Comparison of ENCODE assay signal across 15 cellular contexts in genomic region chr1:29875557-29876028, GRCh38.
DNase-seq lines count a peak whose midpoint lies in the region; ATAC-seq, FAIRE-seq and TF ChIP-seq lines count a peak whose summit lies in the region.
"Had no signal": no experiment of that assay in that cellular context is flagged by ENCODE, and none has a peak within 500 bp of the region (broad histone marks: within the 10 kb centered on the region; RNA-seq: fewer than 3 reads in every experiment).

No MANE protein-coding gene starts in this region.

- FAIRE-seq in HepG2 (lab: Jason Lieb, UNC) (no peak), endothelial cell of umbilical vein (lab: Jason Lieb, UNC) (peak; percentile 87)
- FAIRE-seq: pancreas had no signal

- TF ChIP-seq RAD21 in liver (IDR thresholded peaks at IDR 0.05), result no peak
- no peak for TF ChIP-seq RAD21 in HepG2 (CRISPR knock-in tag; IDR thresholded peaks at IDR 0.05)

- WGBS in liver, result 44% methylated on average over 2 of the region's 2 CpGs
- WGBS in HepG2 (ENCODE audit: low lambda C conversion rate), result 2% methylated on average over 2 of the region's 2 CpGs

- TF ChIP-seq CTCF in liver (IDR thresholded peaks at IDR 0.05; ENCODE audit: low read depth, low read length, missing input control) (no peak), HepG2 (CRISPR knock-in tag; IDR thresholded peaks at IDR 0.05) (no peak), endothelial cell of umbilical vein (IDR thresholded peaks at IDR 0.05; ENCODE audit: extremely low read depth in 1 of 2, insufficient read depth in 1 of 2, low read depth in 1 of 2, low read length in 2 of 2) (no peak), MM.1S (IDR thresholded peaks at IDR 0.05; ENCODE audit: low read length) (no peak)

- no peaks in the 10 kb centered on the region for H3K4me1 ChIP-seq in liver (ENCODE audit: control insufficient read depth in 4 of 4, insufficient read depth in 4 of 4, low read length in 3 of 4)
- H3K4me1 ChIP-seq in HepG2 (ENCODE audit: insufficient read depth, low read length), result no peaks in the 10 kb centered on the region
- no peaks in the 10 kb centered on the region for H3K4me1 ChIP-seq in endothelial cell of umbilical vein (ENCODE audit: control insufficient read depth, extremely low read depth, insufficient read depth, low read length)
- H3K4me1 ChIP-seq in MM.1S (ENCODE audit: low read length), result no peaks in the 10 kb centered on the region
- H3K4me1 ChIP-seq: pancreas had no signal

- H3K36me3 ChIP-seq in liver (ENCODE audit: control insufficient read depth in 4 of 4, insufficient read depth in 3 of 4, low read depth in 1 of 4, low read length in 3 of 4) (no peaks in the 10 kb centered on the region), HepG2 (replicated peaks in 1 of 2; ENCODE audit: control insufficient read depth in 1 of 2, insufficient read depth in 2 of 2, low read length in 2 of 2) (no peaks in the 10 kb centered on the region), endothelial cell of umbilical vein (ENCODE audit: control insufficient read depth in 2 of 2, extremely low read depth in 1 of 2, insufficient read depth in 2 of 2, low read length in 2 of 2) (no peaks in the 10 kb centered on the region), MM.1S (replicated peaks; ENCODE audit: insufficient read depth, low read length) (no peaks in the 10 kb centered on the region)
- H3K36me3 ChIP-seq: pancreas had no signal

- no peak overlapping the region for H3K4me2 ChIP-seq in HepG2 (ENCODE audit: low read depth, low read length)
- no peak overlapping the region for H3K4me2 ChIP-seq in endothelial cell of umbilical vein (ENCODE audit: insufficient read depth, low read length)
- H3K4me2 ChIP-seq in MM.1S (ENCODE audit: low read depth, low read length), result no peak overlapping the region

- H3F3A ChIP-seq in MM.1S (ENCODE audit: insufficient read depth, low read length), result no peaks in the 10 kb centered on the region

- in situ Hi-C loops in HepG2 (cut with HindIII; ENCODE audit: extremely low pct_ligation_motif_present, low pct_unique_long_range_greater_than_20kb), result no loop called here

- DNase-seq in HepG2 (ENCODE audit: low spot score), result no peak
- DNase-seq in NCI-H345 (lab: John Stamatoyannopoulos, UW), result peak; percentile 94
- DNase-seq in endothelial cell of umbilical vein (ENCODE audit: low read depth, low spot score), result peak; percentile 44
- DNase-seq in stimulated activated CD4-positive, alpha-beta T cell treated with anti-CD3 and anti-CD28 coated beads, Interleukin-2, amount 100 ng/mL, for 24 hours, result no peak
- DNase-seq in activated effector memory CD4-positive, alpha-beta T cell treated with Interleukin-2 at 50 U/mL for 16 hours, result no peak
- DNase-seq in MM.1S, result no peak
- DNase-seq: activated CD4-positive, alpha-beta T cell treated with anti-CD3 and anti-CD28 coated beads, Interleukin-2, amount 50 U/mL, for 1 hour; AML-193; IMR-90; mucosa of descending colon; pancreas; stimulated activated naive B cell treated with anti-CD40 and anti-IgM and Interleukin-4, amounts not matched to agents 10 μg/mL and 1 μg/mL and 100 μg/mL, for 72 hours; T-helper 1 cell had no signal

- no peaks in the 10 kb centered on the region for H3K9me1 ChIP-seq in endothelial cell of umbilical vein (replicated peaks; ENCODE audit: control insufficient read depth, extremely low read depth, insufficient read depth, low read length)

- H3K9me2 ChIP-seq in MM.1S (replicated peaks; ENCODE audit: insufficient read depth, low read length), result no peaks in the 10 kb centered on the region

- H2AFZ ChIP-seq in HepG2 (ENCODE audit: low read length) (no peak overlapping the region), endothelial cell of umbilical vein (ENCODE audit: low read depth, low read length) (no peak overlapping the region), MM.1S (ENCODE audit: low read length) (no peak overlapping the region)

- CTCF ChIA-PET in HepG2 (lab: Yijun Ruan, JAX; ENCODE audit: low intra/inter-chr PET ratio, low total read pairs) (no interaction called here), endothelial cell of umbilical vein (lab: Charles Lee) (no interaction called here)

- H3K9ac ChIP-seq in liver (ENCODE audit: low read depth in 1 of 2, low read length in 2 of 2), result no peak overlapping the region
- no peak overlapping the region for H3K9ac ChIP-seq in HepG2 (ENCODE audit: insufficient read depth, low read depth, low read length)
- no peak overlapping the region for H3K9ac ChIP-seq in endothelial cell of umbilical vein (replicated peaks; ENCODE audit: extremely low read depth, insufficient read depth, low read length)
- no peak overlapping the region for H3K9ac ChIP-seq in MM.1S (ENCODE audit: low read length)

- H3K9me3 ChIP-seq in liver (ENCODE audit: control insufficient read depth in 4 of 4, low read length in 3 of 4) (no peaks in the 10 kb centered on the region), HepG2 (ENCODE audit: low read length) (no peaks in the 10 kb centered on the region), endothelial cell of umbilical vein (replicated peaks; ENCODE audit: control insufficient read depth, insufficient read depth, low read length) (no peaks in the 10 kb centered on the region), MM.1S (replicated peaks; ENCODE audit: insufficient read depth, low read length) (no peaks in the 10 kb centered on the region)
- H3K9me3 ChIP-seq: mucosa of descending colon, pancreas had no signal

- intact Hi-C loops in HepG2 (cut with micrococcal nuclease; ENCODE audit: unreplicated experiment) (no loop called here), endothelial cell of umbilical vein (cut with micrococcal nuclease) (no loop called here)

- H3K4me3 ChIP-seq in liver (ENCODE audit: low read depth in 1 of 3, low read length in 3 of 3) (no peak overlapping the region), HepG2 (replicated peaks in 1 of 3; ENCODE audit: insufficient read depth in 1 of 3, low read depth in 2 of 3, low read length in 3 of 3) (no peak overlapping the region), endothelial cell of umbilical vein (replicated peaks in 1 of 3; ENCODE audit: insufficient read depth in 1 of 3, low read depth in 1 of 3, low read length in 3 of 3) (no peak overlapping the region), MM.1S (ENCODE audit: low read length) (no peak overlapping the region)
- H3K4me3 ChIP-seq: mucosa of descending colon, pancreas had no signal

- no peaks in the 10 kb centered on the region for H4K20me1 ChIP-seq in HepG2 (ENCODE audit: insufficient read depth, low read length)
- no peaks in the 10 kb centered on the region for H4K20me1 ChIP-seq in endothelial cell of umbilical vein (replicated peaks; ENCODE audit: control insufficient read depth, extremely low read depth, insufficient read depth, low read length)
- H4K20me1 ChIP-seq in MM.1S (ENCODE audit: insufficient read depth, low read length), result no peaks in the 10 kb centered on the region

- dilution Hi-C loops in endothelial cell of umbilical vein (cut with MboI; ENCODE audit: extremely low pct_ligation_motif_present, low sequenced_read_pairs), result no loop called here

- H3K79me2 ChIP-seq in HepG2 (ENCODE audit: insufficient read depth, low read length), result no peaks in the 10 kb centered on the region
- H3K79me2 ChIP-seq in endothelial cell of umbilical vein (ENCODE audit: control insufficient read depth, insufficient read depth, low read length), result no peaks in the 10 kb centered on the region
- no peaks in the 10 kb centered on the region for H3K79me2 ChIP-seq in MM.1S (ENCODE audit: low read length)

- H3K27ac ChIP-seq in liver (ENCODE audit: low read depth in 1 of 2, low read length in 2 of 2), result no peak overlapping the region
- no peak overlapping the region for H3K27ac ChIP-seq in HepG2 (ENCODE audit: extremely low read length, insufficient read depth, low read length)
- no peak overlapping the region for H3K27ac ChIP-seq in endothelial cell of umbilical vein (ENCODE audit: insufficient read depth, low read depth, low read length)
- no peak overlapping the region for H3K27ac ChIP-seq in MM.1S (ENCODE audit: low read length)
- H3K27ac ChIP-seq: pancreas had no signal

- no peak for TF ChIP-seq EP300 in HepG2 (IDR thresholded peaks at IDR 0.05; ENCODE audit: low read depth in 2 of 2, low read length in 2 of 2)
- TF ChIP-seq EP300 in HepG2 (CRISPR knock-in tag; IDR thresholded peaks at IDR 0.05; ENCODE audit: borderline replicate concordance), result no peak

- POLR2A ChIA-PET in HepG2 (lab: Yijun Ruan, JAX) (no interaction called here), endothelial cell of umbilical vein (lab: Charles Lee) (no interaction called here)

- BruUV-seq in HepG2 (replicated peaks; lab: Mats Ljungman, UMichigan), result no TSS peak
- BruUV-seq in endothelial cell of umbilical vein (replicated peaks; lab: Mats Ljungman, UMichigan), result no TSS peak

- ATAC-seq in HepG2 (no peak), HG03159 (IDR thresholded peaks at IDR 0.05; ENCODE audit: unreplicated experiment) (no peak)
- ATAC-seq: mucosa of descending colon; pancreas; stimulated activated naive B cell treated with anti-CD40 and anti-IgM and Interleukin-4, amounts not matched to agents 10 μg/mL and 1 μg/mL and 100 μg/mL, for 72 hours had no signal

- peaks cover 0 to 3% (median 0%) of the 10 kb centered on the region in 4 donors for H3K27me3 ChIP-seq in liver (ENCODE audit: control insufficient read depth in 4 of 4, insufficient read depth in 4 of 4, low read length in 3 of 4)
- H3K27me3 ChIP-seq in HepG2 (ENCODE audit: control insufficient read depth in 1 of 2, insufficient read depth in 2 of 2, low read length in 2 of 2), result peaks cover 0 to 7% of the 10 kb centered on the region in 2 experiments; a peak in 3 of 5 replicates
- no peaks in the 10 kb centered on the region for H3K27me3 ChIP-seq in endothelial cell of umbilical vein (ENCODE audit: control insufficient read depth in 2 of 2, insufficient read depth in 2 of 2, low read length in 2 of 2)
- H3K27me3 ChIP-seq in MM.1S (replicated peaks; ENCODE audit: insufficient read depth, low read length), result peaks cover 93% of the 10 kb centered on the region
- H3K27me3 ChIP-seq: pancreas had no signal

- TF ChIP-seq POLR2A in HepG2 (IDR thresholded peaks at IDR 0.05; ENCODE audit: insufficient read depth in 1 of 2, low read depth in 2 of 2, low read length in 2 of 2) (no peak), endothelial cell of umbilical vein (IDR thresholded peaks at IDR 0.05; ENCODE audit: low read depth, low read length) (no peak)

TF ChIP-seq in liver, 16 proteins besides CTCF, POLR2A, EP300 and RAD21 (continues in another document):
- TF ChIP-seq FOXA2 (IDR thresholded peaks at IDR 0.05), result no peak
- TF ChIP-seq GABPA (IDR thresholded peaks at IDR 0.05 in 1 of 2, conservative IDR thresholded peaks at IDR 0.05 in 1 of 2), result no peak
- peak in 1 of 2 donors; percentile 23 for TF ChIP-seq JUND (IDR thresholded peaks at IDR 0.05)
- TF ChIP-seq NR2F2 (IDR thresholded peaks at IDR 0.05), result peak; percentile 42

TF ChIP-seq in HepG2, 621 proteins besides CTCF, POLR2A, EP300 and RAD21 (continues in another document):
- no peak for TF ChIP-seq ZSCAN22 (CRISPR knock-in tag; IDR thresholded peaks at IDR 0.05)
- TF ChIP-seq ZNF75D (CRISPR knock-in tag; IDR thresholded peaks at IDR 0.05; ENCODE audit: borderline replicate concordance), result no peak

TF ChIP-seq in endothelial cell of umbilical vein, 7 proteins besides CTCF, POLR2A, EP300 and RAD21 (continues in another document):
- TF ChIP-seq EZH2 (IDR thresholded peaks at IDR 0.05; ENCODE audit: borderline replicate concordance, low read depth, low read length, severe bottlenecking), result no peak
- TF ChIP-seq MYC (IDR thresholded peaks at IDR 0.05; ENCODE audit: low read depth, low read length), result no peak
- peak; percentile 56 for TF ChIP-seq JUN (IDR thresholded peaks at IDR 0.05; ENCODE audit: borderline replicate concordance, insufficient read depth, insufficient read length, low read depth)

Comparison
In these comparisons a context has a peak if more than half of its experiments do, and no peak if none do; other contexts are left out.
1. DNase-seq: peak in NCI-H345 (single experiment) and endothelial cell of umbilical vein (single experiment); none in HepG2 (single experiment), stimulated activated CD4-positive, alpha-beta T cell treated with anti-CD3 and anti-CD28 coated beads, Interleukin-2, amount 100 ng/mL, for 24 hours (0 of 2), activated effector memory CD4-positive, alpha-beta T cell treated with Interleukin-2 at 50 U/mL for 16 hours (single experiment) and MM.1S (single experiment).